In the genomic region with DNA sequence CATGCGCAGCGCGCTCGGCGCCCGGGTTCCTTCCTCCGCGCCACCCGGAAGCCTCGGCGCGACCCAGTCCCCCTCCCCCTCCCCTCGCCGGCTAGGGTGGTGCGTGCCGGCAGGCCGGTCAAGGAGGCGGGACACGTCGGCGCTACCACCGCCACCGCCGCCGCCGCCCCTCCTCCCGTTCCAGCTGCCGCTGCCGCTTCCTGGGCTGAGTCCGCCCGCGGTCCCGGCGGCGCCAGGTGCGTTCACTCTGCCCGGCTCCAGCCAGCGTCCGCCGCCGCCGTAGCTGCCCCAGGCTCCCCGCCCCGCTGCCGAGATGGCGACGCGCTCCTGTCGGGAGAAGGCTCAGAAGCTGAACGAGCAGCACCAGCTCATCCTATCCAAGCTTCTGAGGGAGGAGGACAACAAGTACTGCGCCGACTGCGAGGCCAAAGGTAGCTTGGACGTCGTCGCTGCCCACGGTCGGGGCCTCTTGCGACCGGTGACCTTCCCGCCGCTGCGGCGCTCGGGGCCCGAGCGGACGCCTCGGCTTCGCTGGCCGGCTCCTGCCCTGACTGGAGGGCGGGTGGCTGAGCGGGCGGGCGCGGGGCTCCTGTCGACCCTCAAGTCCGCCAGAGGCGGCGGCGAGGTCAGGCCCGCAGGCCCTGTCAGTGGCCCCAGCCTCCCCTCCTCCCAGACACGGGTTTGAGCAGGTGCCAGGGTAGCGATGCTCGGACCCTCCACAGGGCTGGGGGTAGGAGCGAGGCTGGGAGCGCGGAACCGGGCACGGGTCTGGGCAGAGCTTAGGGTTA, we compare ENCODE assay signal across 8 cellular contexts. TPM values are rescaled to one million over a fixed set of nuclear protein-coding genes. Genes with fewer than 3 reads are reported as not detected.
DNase-seq lines count a peak whose midpoint lies in the region; ATAC-seq and TF ChIP-seq lines count a peak whose summit lies in the region.

TSS of gene SMAP1 (plus strand) at position 173 of the 788 bp plus-strand sequence. CDS start at position 314, 141 bp downstream.

- WGBS in prostate gland = 1% methylated on average over 70 of the region's 90 CpGs
- under 1% methylated on average over 90 of the region's 90 CpGs for WGBS in urinary bladder

- peak within 1 kb of the TSS; percentile 93 for H3K4me3 ChIP-seq in left ventricle myocardium inferior
- peak within 1 kb of the TSS; percentile 74 to 84 for H3K4me3 ChIP-seq in prostate gland
- peak within 1 kb of the TSS; percentile 84 for H3K4me3 ChIP-seq in urinary bladder (ENCODE audit: low read depth, low read length)

- TF ChIP-seq POLR2A in GM15510 (IDR thresholded peaks at IDR 0.05; ENCODE audit: borderline replicate concordance, extremely low read depth, insufficient read length) (peak; percentile 88), prostate gland (IDR thresholded peaks at IDR 0.05) (peak; percentile 81)

- intact Hi-C loops in left ventricle myocardium inferior (cut with micrococcal nuclease) = loop anchor here (10.0 kb wide), 1 partner anchor 103 kb away; the partner anchor contains the start of gene SDHAF4
- intact Hi-C loops in prostate gland (cut with DNase I) = loop anchor here (10.0 kb wide), 2 partner anchors 103 to 253 kb away; partner anchors contain the start of genes FAM135A and SDHAF4

- H3K27me3 ChIP-seq in left ventricle myocardium inferior (ENCODE audit: low read depth) (no peaks in the 10 kb centered on the region), prostate gland (replicated peaks; ENCODE audit: insufficient read depth) (no peaks in the 10 kb centered on the region)

- no peak for TF ChIP-seq CTCF in left ventricle myocardium inferior (IDR thresholded peaks at IDR 0.05; ENCODE audit: borderline replicate concordance)
- TF ChIP-seq CTCF in prostate gland (IDR thresholded peaks at IDR 0.05) = peak in 1 of 4 experiments; percentile 10

- H3K27me3 Mint-ChIP-seq in T-helper 17 cell = peaks cover 8% of the 10 kb centered on the region

- peak within 1 kb of the TSS; percentile 95 for H3K27ac Mint-ChIP-seq in T-helper 17 cell

- H3K4me3 Mint-ChIP-seq in T-helper 17 cell = peak within 1 kb of the TSS; percentile 96

- no peaks in the 10 kb centered on the region for H3K9me3 ChIP-seq in T-helper 17 cell (ENCODE audit: control insufficient read depth, low read length, poor library complexity, severe bottlenecking)
- no peaks in the 10 kb centered on the region for H3K9me3 ChIP-seq in left ventricle myocardium inferior (replicated peaks)
- H3K9me3 ChIP-seq in prostate gland = no peaks in the 10 kb centered on the region

- no peaks in the 10 kb centered on the region for H3K36me3 Mint-ChIP-seq in T-helper 17 cell (ENCODE audit: low read depth)

- H3K4me1 ChIP-seq in left ventricle myocardium inferior (peaks cover 72% of the 10 kb centered on the region), prostate gland (replicated peaks) (peaks cover 10% of the 10 kb centered on the region), urinary bladder (ENCODE audit: insufficient read depth) (no peaks in the 10 kb centered on the region)

- H3K36me3 ChIP-seq in left ventricle myocardium inferior (no peaks in the 10 kb centered on the region), prostate gland (no peaks in the 10 kb centered on the region), urinary bladder (ENCODE audit: insufficient read depth) (no peaks in the 10 kb centered on the region)

- peaks cover 49% of the 10 kb centered on the region for H3K4me1 Mint-ChIP-seq in T-helper 17 cell

- H3K27ac ChIP-seq in left ventricle myocardium inferior (replicated peaks) (peak within 1 kb of the TSS; percentile 98), prostate gland (peak within 1 kb of the TSS; percentile 89 to 94), urinary bladder (ENCODE audit: low read depth) (peak within 1 kb of the TSS; percentile 92)

- ATAC-seq in HG02870 (IDR thresholded peaks at IDR 0.05; ENCODE audit: unreplicated experiment) = peak; percentile 86
- peak; percentile 96 for ATAC-seq in T-helper 17 cell

- DNase-seq in NCI-H146 (lab: John Stamatoyannopoulos, UW) = peak; percentile 93
- DNase-seq in T-helper 17 cell = peak; percentile 88 to 89 (median 88)
- DNase-seq in amygdala (lab: John Stamatoyannopoulos, UW) = peak; percentile 41 to 92 (median 82)
- peak; percentile 97 for DNase-seq in left ventricle myocardium inferior
- peak; percentile 91 for DNase-seq in prostate gland (ENCODE audit: low spot score)

RNA-seq across cellular contexts. Expression of gene SMAP1, which starts in this region (rescaled TPM):
- total RNA-seq in T-helper 17 cell (10 to 100 TPM; 35.7 to 38.7 TPM), left ventricle myocardium inferior (32.1 TPM), prostate gland (10 to 100 TPM; 26.0 to 30.3 TPM), urinary bladder (37.2 TPM)
- 26.6 TPM for polyA plus RNA-seq in urinary bladder

Comparison
In these comparisons a context has a peak if more than half of its experiments do, and no peak if none do; other contexts are left out.
1. Peak in every context shown above with its lines: DNase-seq, ATAC-seq, H3K4me3 ChIP-seq and H3K27ac ChIP-seq.